Comparison of ENCODE assay signal across 11 cellular contexts in the genomic region with DNA sequence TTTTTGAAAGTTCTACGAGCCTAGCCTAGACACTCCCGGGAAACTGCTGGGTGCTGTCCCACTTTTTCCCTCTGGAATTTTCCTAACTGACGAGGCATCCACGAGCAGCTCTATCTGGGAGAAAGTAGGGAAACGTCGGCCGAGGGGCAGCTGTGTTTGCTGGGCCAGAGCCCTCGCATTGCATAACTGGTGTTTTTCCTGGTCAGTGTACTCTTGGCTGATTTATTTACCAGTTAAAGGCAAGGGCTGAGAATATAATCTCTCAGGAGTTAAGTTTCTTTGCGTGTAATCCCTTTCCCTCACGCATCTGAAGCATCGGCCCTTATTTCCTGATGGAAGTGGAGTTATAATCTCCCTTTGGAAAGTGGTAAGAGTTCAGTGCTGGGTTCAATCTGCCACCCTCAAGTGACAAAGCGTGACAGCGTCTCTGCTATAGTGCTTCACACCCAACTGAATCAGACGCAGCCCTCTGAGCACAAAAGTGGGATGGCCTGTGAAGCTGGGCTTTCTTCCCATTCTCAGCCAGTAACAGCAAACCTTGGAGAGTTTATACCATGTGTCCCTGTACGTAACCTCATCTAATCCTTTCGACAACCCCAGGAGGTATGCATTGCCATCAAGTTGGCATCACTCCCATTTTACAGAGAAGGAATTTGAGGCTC.
A peak's percentile ranks its signal among the peaks of the same experiment; 100 is the strongest.
DNase-seq lines count a peak whose midpoint lies in the region; ATAC-seq and TF ChIP-seq lines count a peak whose summit lies in the region.
"Had no signal": no experiment of that assay in that cellular context is flagged by ENCODE, and none has a peak within 500 bp of the region (broad histone marks: within the 10 kb centered on the region; RNA-seq: fewer than 3 reads in every experiment).

No MANE protein-coding gene starts in this region.

- DNase-seq in GM23248 (peak; percentile 51), colonic mucosa (peak; percentile 37), dermis blood vessel endothelial cell (no peak), glomerular visceral epithelial cell (ENCODE audit: extremely low spot score) (no peak), GM13977 (ENCODE audit: low spot score) (no peak)
- DNase-seq: NCI-H510A had no signal

- no peak for ATAC-seq in GM18520 (IDR thresholded peaks at IDR 0.05; ENCODE audit: unreplicated experiment)

- H3K4me1 ChIP-seq in GM23248 (ENCODE audit: insufficient read depth) (peaks cover 12% of the 10 kb centered on the region), colonic mucosa (no peaks in the 10 kb centered on the region), liver (ENCODE audit: control insufficient read depth in 4 of 4, insufficient read depth in 4 of 4, low read length in 3 of 4) (peaks cover 2 to 59% (median 51%) of the 10 kb centered on the region in 4 donors), skeletal muscle tissue (ENCODE audit: control insufficient read depth in 3 of 3, insufficient read depth in 3 of 3, low read length in 3 of 3) (peaks cover 27 to 41% (median 27%) of the 10 kb centered on the region in 3 donors)

- H3K27me3 ChIP-seq in GM23248 (replicated peaks; ENCODE audit: insufficient read depth) (no peaks in the 10 kb centered on the region), colonic mucosa (no peaks in the 10 kb centered on the region), liver (ENCODE audit: control insufficient read depth in 4 of 4, insufficient read depth in 4 of 4, low read length in 3 of 4) (no peaks in the 10 kb centered on the region), skeletal muscle tissue (ENCODE audit: control insufficient read depth in 3 of 3, insufficient read depth in 3 of 3, low read length in 3 of 3) (no peaks in the 10 kb centered on the region)

- intact Hi-C loops in colonic mucosa (cut with DNase I): loop anchor here (5.0 to 10.0 kb wide), 2 partner anchors 137 to 335 kb away; no protein-coding TSS in a partner anchor

- H3K4me3 ChIP-seq in GM23248: peak overlapping the region; percentile 36
- no peak overlapping the region for H3K4me3 ChIP-seq in colonic mucosa
- H3K4me3 ChIP-seq in liver (ENCODE audit: low read depth in 1 of 3, low read length in 3 of 3): peak overlapping the region in 2 of 3 donors; percentile 25 to 37
- H3K4me3 ChIP-seq in skeletal muscle tissue (ENCODE audit: low read length in 3 of 3): peak overlapping the region; percentile 24 to 56 (median 40)
- H3K4me3 ChIP-seq: GM12878 had no signal

- H3K36me3 ChIP-seq in GM23248 (ENCODE audit: low read depth) (no peaks in the 10 kb centered on the region), colonic mucosa (no peaks in the 10 kb centered on the region), liver (ENCODE audit: control insufficient read depth in 4 of 4, insufficient read depth in 3 of 4, low read depth in 1 of 4, low read length in 3 of 4) (no peaks in the 10 kb centered on the region), skeletal muscle tissue (ENCODE audit: control insufficient read depth in 3 of 3, insufficient read depth in 3 of 3, low read length in 3 of 3) (no peaks in the 10 kb centered on the region)

- no peaks in the 10 kb centered on the region for H4K20me1 ChIP-seq in GM23248 (ENCODE audit: insufficient read depth)

- no peaks in the 10 kb centered on the region; the same call in 1 of the 2 replicates for H3F3A ChIP-seq in GM23248 (ENCODE audit: insufficient read depth)

- no peaks in the 10 kb centered on the region for H3K9me2 ChIP-seq in GM23248 (ENCODE audit: insufficient read depth)

- H3K9me3 ChIP-seq in GM23248 (ENCODE audit: low read depth) (no peaks in the 10 kb centered on the region), colonic mucosa (no peaks in the 10 kb centered on the region), liver (ENCODE audit: control insufficient read depth in 4 of 4, low read length in 3 of 4) (no peaks in the 10 kb centered on the region), skeletal muscle tissue (ENCODE audit: control insufficient read depth in 3 of 3, low read length in 3 of 3) (no peaks in the 10 kb centered on the region)

- H3K9ac ChIP-seq in GM23248 (peak overlapping the region; percentile 58), colonic mucosa (ENCODE audit: low read depth in 2 of 2, low read length in 2 of 2) (peak overlapping the region in 1 of 2 donors; percentile 9), liver (ENCODE audit: low read depth in 1 of 2, low read length in 2 of 2) (peak overlapping the region in 1 of 2 donors; percentile 88), skeletal muscle tissue (ENCODE audit: low read depth in 1 of 3, low read length in 3 of 3) (peak overlapping the region; percentile 39 to 63 (median 45))
- H3K9ac ChIP-seq: KMS-11 had no signal

- H2AFZ ChIP-seq in GM23248: peak overlapping the region; percentile 63

- 19% methylated on average over 16 of the region's 16 CpGs for WGBS in GM23248 (ENCODE audit: low coverage in 1 of 2, low lambda C conversion rate in 2 of 2, missing lambda C conversion rate in 2 of 2), 2 experiments
- 25% methylated on average over 16 of the region's 16 CpGs for WGBS in liver

- no peaks in the 10 kb centered on the region for H3K79me2 ChIP-seq in GM23248 (ENCODE audit: insufficient read depth)

- TF ChIP-seq CTCF in colonic mucosa (IDR thresholded peaks at IDR 0.05) (no peak), liver (IDR thresholded peaks at IDR 0.05; ENCODE audit: low read depth, low read length, missing input control) (no peak), GM13977 (IDR thresholded peaks at IDR 0.05; ENCODE audit: extremely low read depth, insufficient read depth, missing control alignments) (no peak)

- in situ Hi-C loops in GM23248 (cut with MboI) (loop anchor here (10.0 kb wide), 1 partner anchor 333 kb away; no protein-coding TSS in a partner anchor), GM13977 (cut with MboI; ENCODE audit: low pct_unique_long_range_greater_than_20kb, low sequenced_read_pairs, unreplicated experiment) (loop anchor here (5.0 kb wide), 1 partner anchor 330 kb away; no protein-coding TSS in a partner anchor)

- no peak for TF ChIP-seq RAD21 in liver (IDR thresholded peaks at IDR 0.05)

- peak overlapping the region; percentile 64 for H3K4me2 ChIP-seq in GM23248 (ENCODE audit: unreplicated experiment)

- peak overlapping the region; percentile 4 for H3K27ac ChIP-seq in GM23248
- H3K27ac ChIP-seq in colonic mucosa: peak overlapping the region; percentile 50
- peak overlapping the region; percentile 77 to 96 for H3K27ac ChIP-seq in liver (ENCODE audit: low read depth in 1 of 2, low read length in 2 of 2)
- peak overlapping the region; percentile 63 for H3K27ac ChIP-seq in skeletal muscle tissue (ENCODE audit: low read depth, low read length)
- H3K27ac ChIP-seq: KMS-11 had no signal

TF ChIP-seq in liver, 16 proteins besides CTCF, POLR2A, EP300 and RAD21:
- TF ChIP-seq RXRA (IDR thresholded peaks at IDR 0.05) (peak; percentile 44 to 71), EGR1 (IDR thresholded peaks at IDR 0.05; ENCODE audit: low read depth in 2 of 2) (peak in 1 of 2 donors; percentile 31), NR2F2 (IDR thresholded peaks at IDR 0.05) (peak; percentile 48), HNF4A (conservative IDR thresholded peaks at IDR 0.05) (peak; percentile 18 to 58), GABPA (IDR thresholded peaks at IDR 0.05 in 1 of 2, conservative IDR thresholded peaks at IDR 0.05 in 1 of 2) (peak in 1 of 2 donors; percentile 8), FOXA1 (IDR thresholded peaks at IDR 0.05) (no peak), SP1 (IDR thresholded peaks at IDR 0.05) (peak; percentile 52), FOXA2 (IDR thresholded peaks at IDR 0.05) (no peak)
- TF ChIP-seq, protein P1, sequence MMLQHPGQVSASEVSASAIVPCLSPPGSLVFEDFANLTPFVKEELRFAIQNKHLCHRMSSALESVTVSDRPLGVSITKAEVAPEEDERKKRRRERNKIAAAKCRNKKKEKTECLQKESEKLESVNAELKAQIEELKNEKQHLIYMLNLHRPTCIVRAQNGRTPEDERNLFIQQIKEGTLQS (IDR thresholded peaks at IDR 0.05): no peak
- TF ChIP-seq, protein P2, sequence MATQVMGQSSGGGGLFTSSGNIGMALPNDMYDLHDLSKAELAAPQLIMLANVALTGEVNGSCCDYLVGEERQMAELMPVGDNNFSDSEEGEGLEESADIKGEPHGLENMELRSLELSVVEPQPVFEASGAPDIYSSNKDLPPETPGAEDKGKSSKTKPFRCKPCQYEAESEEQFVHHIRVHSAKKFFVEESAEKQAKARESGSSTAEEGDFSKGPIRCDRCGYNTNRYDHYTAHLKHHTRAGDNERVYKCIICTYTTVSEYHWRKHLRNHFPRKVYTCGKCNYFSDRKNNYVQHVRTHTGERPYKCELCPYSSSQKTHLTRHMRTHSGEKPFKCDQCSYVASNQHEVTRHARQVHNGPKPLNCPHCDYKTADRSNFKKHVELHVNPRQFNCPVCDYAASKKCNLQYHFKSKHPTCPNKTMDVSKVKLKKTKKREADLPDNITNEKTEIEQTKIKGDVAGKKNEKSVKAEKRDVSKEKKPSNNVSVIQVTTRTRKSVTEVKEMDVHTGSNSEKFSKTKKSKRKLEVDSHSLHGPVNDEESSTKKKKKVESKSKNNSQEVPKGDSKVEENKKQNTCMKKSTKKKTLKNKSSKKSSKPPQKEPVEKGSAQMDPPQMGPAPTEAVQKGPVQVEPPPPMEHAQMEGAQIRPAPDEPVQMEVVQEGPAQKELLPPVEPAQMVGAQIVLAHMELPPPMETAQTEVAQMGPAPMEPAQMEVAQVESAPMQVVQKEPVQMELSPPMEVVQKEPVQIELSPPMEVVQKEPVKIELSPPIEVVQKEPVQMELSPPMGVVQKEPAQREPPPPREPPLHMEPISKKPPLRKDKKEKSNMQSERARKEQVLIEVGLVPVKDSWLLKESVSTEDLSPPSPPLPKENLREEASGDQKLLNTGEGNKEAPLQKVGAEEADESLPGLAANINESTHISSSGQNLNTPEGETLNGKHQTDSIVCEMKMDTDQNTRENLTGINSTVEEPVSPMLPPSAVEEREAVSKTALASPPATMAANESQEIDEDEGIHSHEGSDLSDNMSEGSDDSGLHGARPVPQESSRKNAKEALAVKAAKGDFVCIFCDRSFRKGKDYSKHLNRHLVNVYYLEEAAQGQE (IDR thresholded peaks at IDR 0.05): peak; percentile 46
- TF ChIP-seq, protein P3, sequence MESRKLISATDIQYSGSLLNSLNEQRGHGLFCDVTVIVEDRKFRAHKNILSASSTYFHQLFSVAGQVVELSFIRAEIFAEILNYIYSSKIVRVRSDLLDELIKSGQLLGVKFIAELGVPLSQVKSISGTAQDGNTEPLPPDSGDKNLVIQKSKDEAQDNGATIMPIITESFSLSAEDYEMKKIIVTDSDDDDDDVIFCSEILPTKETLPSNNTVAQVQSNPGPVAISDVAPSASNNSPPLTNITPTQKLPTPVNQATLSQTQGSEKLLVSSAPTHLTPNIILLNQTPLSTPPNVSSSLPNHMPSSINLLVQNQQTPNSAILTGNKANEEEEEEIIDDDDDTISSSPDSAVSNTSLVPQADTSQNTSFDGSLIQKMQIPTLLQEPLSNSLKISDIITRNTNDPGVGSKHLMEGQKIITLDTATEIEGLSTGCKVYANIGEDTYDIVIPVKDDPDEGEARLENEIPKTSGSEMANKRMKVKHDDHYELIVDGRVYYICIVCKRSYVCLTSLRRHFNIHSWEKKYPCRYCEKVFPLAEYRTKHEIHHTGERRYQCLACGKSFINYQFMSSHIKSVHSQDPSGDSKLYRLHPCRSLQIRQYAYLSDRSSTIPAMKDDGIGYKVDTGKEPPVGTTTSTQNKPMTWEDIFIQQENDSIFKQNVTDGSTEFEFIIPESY (IDR thresholded peaks at IDR 0.05): peak; percentile 21

Comparison
In these comparisons a context has a peak if more than half of its experiments do, and no peak if none do; other contexts are left out.
1. DNase-seq: peak in GM23248 (single experiment) and colonic mucosa (single experiment); none in dermis blood vessel endothelial cell (single experiment), glomerular visceral epithelial cell (single experiment) and GM13977 (single experiment).
2. H3K27ac ChIP-seq: peak in every context shown above with its lines; median percentile 86 in liver; 63 in skeletal muscle tissue; 50 in colonic mucosa; 4 in GM23248.